In genomic region chr2:35651688-35652323, GRCh38 we compare ENCODE assay signal across 27 cellular contexts.
"Had no signal": no experiment of that assay in that cellular context is flagged by ENCODE, and none has a peak within 500 bp of the region (broad histone marks: within the 10 kb centered on the region; RNA-seq: fewer than 3 reads in every experiment).

No MANE protein-coding gene starts in this region.

- H3K4me1 Mint-ChIP-seq: activated CD4-positive, alpha-beta T cell treated with anti-CD3 and anti-CD28 coated beads, Interleukin-2, amount 10 ng/mL, durations not matched to agents 7 days and 5 days; activated CD8-positive, alpha-beta memory T cell treated with anti-CD3 and anti-CD28 coated beads, Interleukin-2, amount 10 ng/mL, durations not matched to agents 7 days and 5 days; activated naive CD8-positive, alpha-beta T cell treated with anti-CD3 and anti-CD28 coated beads, Interleukin-2, amount 50 U/mL, for 24 hours; central memory CD8-positive, alpha-beta T cell; nephron; stimulated activated memory B cell treated with anti-CD40 and anti-IgM and Interleukin-4, amounts not matched to agents 10 μg/mL and 1 μg/mL and 100 μg/mL, for 72 hours had no signal

- H3K4me3 ChIP-seq: coronary artery, gastroesophageal sphincter, left lung, pancreas, skin epidermis, stomach, suprapubic skin, tibial nerve had no signal

- H3K27ac ChIP-seq: brain microvascular endothelial cell, coronary artery, epithelial cell of prostate, gastroesophageal sphincter, left lung, pancreas, skin epidermis, stomach, suprapubic skin, tibial nerve had no signal

- H3K4me3 Mint-ChIP-seq: activated CD4-positive, alpha-beta T cell treated with anti-CD3 and anti-CD28 coated beads, Interleukin-2, amount 10 ng/mL, durations not matched to agents 7 days and 5 days; activated CD8-positive, alpha-beta memory T cell treated with anti-CD3 and anti-CD28 coated beads, Interleukin-2, amount 10 ng/mL, durations not matched to agents 7 days and 5 days; activated CD8-positive, alpha-beta T cell treated with anti-CD3 and anti-CD28 coated beads for 36 hours; activated naive CD8-positive, alpha-beta T cell treated with anti-CD3 and anti-CD28 coated beads, Interleukin-2, amount 50 U/mL, for 24 hours; central memory CD8-positive, alpha-beta T cell; nephron; stimulated activated memory B cell treated with anti-CD40 and anti-IgM and Interleukin-4, amounts not matched to agents 10 μg/mL and 1 μg/mL and 100 μg/mL, for 72 hours had no signal

- H3K36me3 ChIP-seq: brain microvascular endothelial cell, gastroesophageal sphincter, left lung, pancreas, stomach, suprapubic skin, tibial nerve had no signal

- H3K27me3 Mint-ChIP-seq: activated CD4-positive, alpha-beta T cell treated with anti-CD3 and anti-CD28 coated beads, Interleukin-2, amount 10 ng/mL, durations not matched to agents 7 days and 5 days; activated CD8-positive, alpha-beta memory T cell treated with anti-CD3 and anti-CD28 coated beads, Interleukin-2, amount 10 ng/mL, durations not matched to agents 7 days and 5 days; activated CD8-positive, alpha-beta T cell treated with anti-CD3 and anti-CD28 coated beads for 36 hours; activated naive CD8-positive, alpha-beta T cell treated with anti-CD3 and anti-CD28 coated beads, Interleukin-2, amount 50 U/mL, for 24 hours; central memory CD8-positive, alpha-beta T cell; stimulated activated memory B cell treated with anti-CD40 and anti-IgM and Interleukin-4, amounts not matched to agents 10 μg/mL and 1 μg/mL and 100 μg/mL, for 72 hours had no signal

- H3K9me3 Mint-ChIP-seq: activated naive CD8-positive, alpha-beta T cell treated with anti-CD3 and anti-CD28 coated beads, Interleukin-2, amount 50 U/mL, for 24 hours; central memory CD8-positive, alpha-beta T cell; nephron; stimulated activated memory B cell treated with anti-CD40 and anti-IgM and Interleukin-4, amounts not matched to agents 10 μg/mL and 1 μg/mL and 100 μg/mL, for 72 hours had no signal

- FAIRE-seq: urothelium cell line had no signal

- H3K36me3 Mint-ChIP-seq: activated CD8-positive, alpha-beta memory T cell treated with anti-CD3 and anti-CD28 coated beads, Interleukin-2, amount 10 ng/mL, durations not matched to agents 7 days and 5 days; stimulated activated memory B cell treated with anti-CD40 and anti-IgM and Interleukin-4, amounts not matched to agents 10 μg/mL and 1 μg/mL and 100 μg/mL, for 72 hours had no signal

- DNase-seq: activated CD4-positive, alpha-beta T cell treated with anti-CD3 and anti-CD28 coated beads, Interleukin-2, amount 10 ng/mL, durations not matched to agents 7 days and 5 days; activated CD4-positive, CD25-positive, alpha-beta regulatory T cell treated with anti-CD3 and anti-CD28 coated beads, Interleukin-2, amount 50 U/mL, for 72 hours; activated CD8-positive, alpha-beta memory T cell treated with anti-CD3 and anti-CD28 coated beads, Interleukin-2, amount 10 ng/mL, durations not matched to agents 7 days and 5 days; activated CD8-positive, alpha-beta T cell treated with anti-CD3 and anti-CD28 coated beads for 36 hours; activated gamma-delta T cell; activated naive CD4-positive, alpha-beta T cell treated with anti-CD3 and anti-CD28 coated beads, Interleukin-2, amount 50 U/mL, for 16 hours; activated naive CD8-positive, alpha-beta T cell treated with anti-CD3 and anti-CD28 coated beads, Interleukin-2, amount 50 U/mL, for 24 hours; activated T-cell treated with anti-CD3 and anti-CD28 coated beads for 4 hours; anterior cingulate cortex; brain microvascular endothelial cell; head of caudate nucleus; islet precursor cell; left lung; pancreas; right cardiac atrium; stimulated activated CD4-positive, alpha-beta T cell treated with anti-CD3 and anti-CD28 coated beads, Interleukin-2, amount 100 ng/mL, for 24 hours; stomach had no signal

- H3K27ac Mint-ChIP-seq: activated CD4-positive, alpha-beta T cell treated with anti-CD3 and anti-CD28 coated beads, Interleukin-2, amount 10 ng/mL, durations not matched to agents 7 days and 5 days; activated CD8-positive, alpha-beta memory T cell treated with anti-CD3 and anti-CD28 coated beads, Interleukin-2, amount 10 ng/mL, durations not matched to agents 7 days and 5 days; activated CD8-positive, alpha-beta T cell treated with anti-CD3 and anti-CD28 coated beads for 36 hours; activated naive CD8-positive, alpha-beta T cell treated with anti-CD3 and anti-CD28 coated beads, Interleukin-2, amount 50 U/mL, for 24 hours; stimulated activated memory B cell treated with anti-CD40 and anti-IgM and Interleukin-4, amounts not matched to agents 10 μg/mL and 1 μg/mL and 100 μg/mL, for 72 hours had no signal

- H3K4me1 ChIP-seq: gastroesophageal sphincter, left lung, pancreas, stomach, suprapubic skin, tibial nerve had no signal

- ATAC-seq: activated CD8-positive, alpha-beta memory T cell treated with anti-CD3 and anti-CD28 coated beads, Interleukin-2, amount 10 ng/mL, durations not matched to agents 7 days and 5 days; activated CD8-positive, alpha-beta T cell treated with anti-CD3 and anti-CD28 coated beads for 36 hours; activated naive CD8-positive, alpha-beta T cell treated with anti-CD3 and anti-CD28 coated beads, Interleukin-2, amount 50 U/mL, for 24 hours; gastroesophageal sphincter; left lung; pancreas; right cardiac atrium; stimulated activated memory B cell treated with anti-CD40 and anti-IgM and Interleukin-4, amounts not matched to agents 10 μg/mL and 1 μg/mL and 100 μg/mL, for 72 hours had no signal

- H3K9me3 ChIP-seq: gastroesophageal sphincter, pancreas, stomach, suprapubic skin had no signal

- H3K27me3 ChIP-seq: brain microvascular endothelial cell, gastroesophageal sphincter, left lung, pancreas, stomach, suprapubic skin, tibial nerve had no signal
